Comparison of ENCODE assay signal across 22 cellular contexts in the genomic region with DNA sequence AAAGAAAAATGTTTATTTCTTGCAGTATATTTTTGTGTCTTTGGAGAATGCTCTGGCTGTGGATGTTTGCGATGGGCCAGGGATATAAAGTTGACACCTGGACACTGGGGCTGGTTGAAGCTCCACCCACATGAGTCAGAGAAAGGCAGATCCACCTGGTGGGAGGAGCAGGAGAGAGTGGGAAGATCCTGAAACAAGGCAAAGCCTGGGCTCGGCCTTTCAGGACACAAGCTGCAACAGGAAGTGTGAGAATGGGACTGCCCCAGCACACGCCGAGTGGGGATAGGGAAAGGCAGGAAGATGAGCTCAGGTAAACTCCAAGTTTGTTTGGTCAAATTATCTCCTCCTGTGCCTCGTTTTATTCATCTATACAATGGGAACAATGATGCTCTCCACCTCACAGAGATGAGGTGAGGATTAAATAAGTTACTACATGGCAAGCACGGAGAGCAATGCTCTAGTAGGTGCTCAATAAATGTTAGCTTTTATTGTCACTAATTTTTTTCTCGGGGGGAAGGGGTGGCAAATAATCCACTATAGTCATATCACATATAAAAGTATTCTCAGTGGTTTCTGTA. TPM values are rescaled to one million over a fixed set of nuclear protein-coding genes. Genes with fewer than 3 reads are reported as not detected.
A peak's percentile ranks its signal among the peaks of the same experiment; 100 is the strongest.
DNase-seq lines count a peak whose midpoint lies in the region; ATAC-seq and TF ChIP-seq lines count a peak whose summit lies in the region.
"Had no signal": no experiment of that assay in that cellular context is flagged by ENCODE, and none has a peak within 500 bp of the region (broad histone marks: within the 10 kb centered on the region; RNA-seq: fewer than 3 reads in every experiment).

No MANE protein-coding gene starts in this region.

- no peak overlapping the region for H3K18ac ChIP-seq in mesenchymal stem cell (ENCODE audit: low read depth in 1 of 2, low read length in 2 of 2)

- H3K4me1 ChIP-seq in colonic mucosa (no peaks in the 10 kb centered on the region), mesenchymal stem cell (ENCODE audit: control insufficient read depth, insufficient read depth, low read depth, low read length) (peaks cover 13% of the 10 kb centered on the region)
- H3K4me1 ChIP-seq: HAP-1 had no signal

- H3K27ac ChIP-seq in colonic mucosa (no peak overlapping the region), mesenchymal stem cell (ENCODE audit: low read length, poor library complexity, severe bottlenecking) (no peak overlapping the region)
- H3K27ac ChIP-seq: upper lobe of right lung had no signal

- no peak overlapping the region for H2AK5ac ChIP-seq in mesenchymal stem cell (ENCODE audit: low read length, severe bottlenecking)

- H3K23ac ChIP-seq in mesenchymal stem cell (ENCODE audit: low read length in 2 of 2), result no peak overlapping the region

- no peak overlapping the region for H2BK5ac ChIP-seq in mesenchymal stem cell (ENCODE audit: low read depth, low read length, poor library complexity, severe bottlenecking)

- H3K36me3 ChIP-seq in colonic mucosa (no peaks in the 10 kb centered on the region), mesenchymal stem cell (ENCODE audit: control insufficient read depth in 1 of 2, insufficient read depth in 2 of 2, low read depth in 1 of 2, low read length in 2 of 2) (peaks cover 42 to 53% of the 10 kb centered on the region in 2 experiments)

- TF ChIP-seq CTCF in colonic mucosa (IDR thresholded peaks at IDR 0.05), result no peak

- no peak overlapping the region for H3K4ac ChIP-seq in mesenchymal stem cell (ENCODE audit: low read depth in 1 of 2, low read length in 2 of 2)

- no peak overlapping the region for H4K8ac ChIP-seq in mesenchymal stem cell (ENCODE audit: low read length)

- H3K4me2 ChIP-seq in mesenchymal stem cell (ENCODE audit: low read length, poor library complexity, severe bottlenecking), result no peak overlapping the region

- peak; percentile 19 for DNase-seq in Caki2 (ENCODE audit: low read depth)
- peak; percentile 76 for DNase-seq in HT-29 (ENCODE audit: low spot score)
- DNase-seq in colonic mucosa, result peak; percentile 82
- peak; percentile 63 to 79 for DNase-seq in left colon
- DNase-seq in HuH-7 (ENCODE audit: low spot score), result no peak
- DNase-seq in left cardiac atrium, result no peak
- DNase-seq in mesenchymal stem cell, result no peak
- DNase-seq in T-helper 1 cell, result no peak
- DNase-seq: activated CD8-positive, alpha-beta memory T cell treated with anti-CD3 and anti-CD28 coated beads, Interleukin-2, amount 50 U/mL, for 4 hours; activated effector memory CD4-positive, alpha-beta T cell treated with Interleukin-2 at 50 U/mL for 16 hours; anterior cingulate cortex; cerebellar nuclear complex; Karpas-422; NCI-H1092 treated with DMSO at 0.1 percent for 48 hours; NCI-H2081; NCI-H446 treated with DMSO at 0.1 percent for 48 hours; occipital lobe; retina; RPMI8226; stimulated activated CD4-positive, alpha-beta T cell treated with anti-CD3 and anti-CD28 coated beads, Interleukin-4, amount 100 ng/mL, for 4 hours; upper lobe of right lung had no signal

- H2BK15ac ChIP-seq in mesenchymal stem cell (ENCODE audit: low read depth, poor library complexity, severe bottlenecking), result no peak overlapping the region

- no peak overlapping the region for H4K91ac ChIP-seq in mesenchymal stem cell (ENCODE audit: low read length)

- ATAC-seq in left colon (peak; percentile 95), left cardiac atrium (no peak)
- ATAC-seq: upper lobe of right lung had no signal

- H3K9me3 ChIP-seq in colonic mucosa (no peaks in the 10 kb centered on the region), mesenchymal stem cell (ENCODE audit: control insufficient read depth, low read length) (peaks cover 7% of the 10 kb centered on the region)
- H3K9me3 ChIP-seq: HAP-1, upper lobe of right lung had no signal

- intact Hi-C loops in colonic mucosa (cut with DNase I), result loop anchor here (10.0 kb wide), 1 partner anchor 57 kb away; no protein-coding TSS in a partner anchor
- intact Hi-C loops in left colon (cut with DNase I, micrococcal nuclease), result no loop called here
- intact Hi-C loops in left cardiac atrium (cut with DNase I), result no loop called here

- no peak overlapping the region for H2AFZ ChIP-seq in mesenchymal stem cell (ENCODE audit: low read depth, low read length)

- H3K4me3 ChIP-seq in colonic mucosa, result no peak overlapping the region
- no peak overlapping the region for H3K4me3 ChIP-seq in mesenchymal stem cell (ENCODE audit: insufficient read depth in 1 of 2, low read depth in 1 of 2, low read length in 2 of 2)
- H3K4me3 ChIP-seq: HAP-1, upper lobe of right lung had no signal

- H3K9ac ChIP-seq in colonic mucosa (ENCODE audit: low read depth in 2 of 2, low read length in 2 of 2) (no peak overlapping the region), mesenchymal stem cell (ENCODE audit: low read length) (no peak overlapping the region)

- no peak overlapping the region for H3K14ac ChIP-seq in mesenchymal stem cell (ENCODE audit: low read length in 2 of 2)

- 100% methylated on average over 3 of the region's 7 CpGs for WGBS in mesenchymal stem cell

- H2BK12ac ChIP-seq in mesenchymal stem cell (ENCODE audit: low read length in 2 of 2), result no peak overlapping the region

- H3K27me3 ChIP-seq in colonic mucosa, result no peaks in the 10 kb centered on the region
- no peaks in the 10 kb centered on the region for H3K27me3 ChIP-seq in mesenchymal stem cell (ENCODE audit: control insufficient read depth in 1 of 2, insufficient read depth in 1 of 2, low read length in 2 of 2)
- H3K27me3 ChIP-seq: upper lobe of right lung had no signal

- in situ Hi-C loops in Caki2 (cut with HindIII; ENCODE audit: low pct_unique_long_range_greater_than_20kb, low sequenced_read_pairs), result no loop called here

- H2BK120ac ChIP-seq in mesenchymal stem cell (ENCODE audit: low read depth, low read length), result no peak overlapping the region

- H3K79me1 ChIP-seq in mesenchymal stem cell (replicated peaks; ENCODE audit: low read length, poor library complexity, severe bottlenecking), result peaks cover 8% of the 10 kb centered on the region

RNA-seq across cellular contexts. Expression of a gene that starts 21.4 kb away (rescaled TPM):
- 0.20 and 2.2 TPM in 2 replicates for total RNA-seq in Caki2 (2014; rRNA removed; shearing (Covaris generic); ENCODE audit: low replicate concordance)
- total RNA-seq in HT-29 (2014; rRNA removed; shearing (Covaris generic)), result 3.6 and 4.0 TPM in 2 replicates
- 10 to 100 TPM; 11.3 to 18.2 TPM for total RNA-seq in colonic mucosa
- total RNA-seq in left colon, result 10 to 100 TPM; 13.7 to 19.0 TPM
- total RNA-seq in left cardiac atrium, result 1 to 10 TPM; 3.1 to 3.4 TPM
- 0.26 TPM for polyA plus RNA-seq in mesenchymal stem cell (2013, experiment 1 of 2)
- 0.25 TPM for polyA plus RNA-seq in mesenchymal stem cell (2013, experiment 2 of 2)

Comparison
In these comparisons a context has a peak if more than half of its experiments do, and no peak if none do; other contexts are left out.
1. DNase-seq: peak in Caki2 (single experiment), HT-29 (single experiment), colonic mucosa (single experiment) and left colon (2 of 2); none in HuH-7 (single experiment), left cardiac atrium (single experiment), mesenchymal stem cell (single experiment) and T-helper 1 cell (0 of 5).